Comparison of ENCODE assay signal across 15 cellular contexts in the genomic region with DNA sequence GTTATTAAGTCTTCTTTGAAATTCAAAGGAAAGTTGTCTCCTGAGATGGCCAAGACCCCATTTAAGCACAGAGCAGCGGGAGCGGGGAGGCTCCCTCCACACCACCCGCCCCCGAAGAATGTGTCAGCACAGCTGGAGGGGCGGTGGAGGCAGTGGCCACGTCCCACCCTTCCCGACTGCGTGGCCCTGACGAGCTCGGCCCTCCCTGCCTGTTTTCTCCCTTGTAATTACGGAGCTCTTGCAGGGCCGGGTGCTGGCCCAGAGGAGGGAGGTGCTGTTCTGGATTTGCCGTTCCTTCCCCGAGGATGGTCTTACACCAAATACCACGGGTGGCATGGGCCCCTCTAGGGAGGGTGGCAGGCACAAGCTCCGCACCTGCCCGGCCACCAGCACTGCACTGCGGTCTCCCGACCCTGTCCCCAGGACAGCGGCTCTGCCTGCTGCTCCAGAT.
"Had no signal": no experiment of that assay in that cellular context is flagged by ENCODE, and none has a peak within 500 bp of the region (broad histone marks: within the 10 kb centered on the region; RNA-seq: fewer than 3 reads in every experiment).

No MANE protein-coding gene starts in this region.

- H3K36me3 ChIP-seq: ascending aorta, esophagus muscularis mucosa, right lobe of liver, suprapubic skin, upper lobe of right lung had no signal

- ATAC-seq: activated CD4-positive, alpha-beta T cell treated with anti-CD3 and anti-CD28 coated beads for 36 hours; activated CD8-positive, alpha-beta T cell treated with anti-CD3 and anti-CD28 coated beads for 36 hours; activated naive CD8-positive, alpha-beta T cell treated with anti-CD3 and anti-CD28 coated beads, Interleukin-2, amount 50 U/mL, for 24 hours; activated T-cell treated with anti-CD3 and anti-CD28 coated beads, Interleukin-2, amount 50 U/mL, for 72 hours; naive thymus-derived CD4-positive, alpha-beta T cell; upper lobe of right lung had no signal

- H3K4me1 ChIP-seq: ascending aorta, right lobe of liver, suprapubic skin, upper lobe of right lung had no signal

- DNase-seq: activated CD4-positive, alpha-beta T cell treated with anti-CD3 and anti-CD28 coated beads for 36 hours; activated CD8-positive, alpha-beta memory T cell treated with anti-CD3 and anti-CD28 coated beads, Interleukin-2, amount 50 U/mL, for 4 hours; activated CD8-positive, alpha-beta T cell treated with anti-CD3 and anti-CD28 coated beads for 36 hours; activated naive CD8-positive, alpha-beta T cell treated with anti-CD3 and anti-CD28 coated beads, Interleukin-2, amount 50 U/mL, for 24 hours; activated T-cell treated with anti-CD3 and anti-CD28 coated beads, Interleukin-2, amount 50 U/mL, for 72 hours; immature natural killer cell; naive thymus-derived CD4-positive, alpha-beta T cell; right lobe of liver; stimulated activated naive CD4-positive, alpha-beta T cell treated with Interleukin-2 at 50 U/mL for 16 hours; T-helper 9 cell; upper lobe of right lung had no signal

- H3K27ac ChIP-seq: ascending aorta, esophagus muscularis mucosa, right lobe of liver, suprapubic skin, upper lobe of right lung had no signal

- H3K27me3 ChIP-seq: ascending aorta, right lobe of liver had no signal

- H3K9me3 ChIP-seq: ascending aorta, esophagus muscularis mucosa, right lobe of liver, suprapubic skin, upper lobe of right lung had no signal

- H3K4me3 ChIP-seq: ascending aorta, esophagus muscularis mucosa, right lobe of liver, suprapubic skin, upper lobe of right lung had no signal

- FAIRE-seq: colon had no signal
